Comparison of ENCODE assay signal across 16 cellular contexts in the genomic region with DNA sequence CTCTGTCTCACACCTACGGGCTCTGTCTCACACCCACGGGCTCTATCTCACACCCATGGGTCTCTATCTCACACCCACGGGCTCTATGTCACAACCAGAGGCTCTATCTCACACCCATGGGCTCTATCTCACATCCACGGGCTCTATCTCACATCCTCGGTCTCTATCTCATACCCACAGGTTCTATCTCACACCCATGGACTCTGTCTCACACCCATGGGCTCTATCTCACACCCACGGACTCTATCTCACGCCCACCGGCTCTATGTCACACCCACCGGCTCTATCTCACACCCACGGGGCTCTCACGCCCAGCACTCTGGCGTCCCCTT.
DNase-seq lines count a peak whose midpoint lies in the region; ATAC-seq, FAIRE-seq and TF ChIP-seq lines count a peak whose summit lies in the region.
"Had no signal": no experiment of that assay in that cellular context is flagged by ENCODE, and none has a peak within 500 bp of the region (broad histone marks: within the 10 kb centered on the region; RNA-seq: fewer than 3 reads in every experiment).

No MANE protein-coding gene starts in this region.

- H3K4me2 ChIP-seq in A549 (no peak overlapping the region), PC-9 (peak overlapping the region; percentile 62), osteoblast (ENCODE audit: insufficient read depth, low read length) (no peak overlapping the region)

- peaks cover 25% of the 10 kb centered on the region for H3F3A ChIP-seq in PC-9 (ENCODE audit: insufficient read depth, low read depth)

- POLR2A ChIA-PET in A549 (lab: Yijun Ruan, JAX), result no interaction called here
- POLR2A ChIA-PET in PC-9 (lab: Charles Lee; ENCODE audit: unreplicated experiment), result no interaction called here

- DNase-seq in A549 (ENCODE audit: low read depth in 1 of 2, low spot score in 1 of 2), result no peak
- DNase-seq in PC-9, result no peak
- DNase-seq in esophagus squamous epithelium (lab: John Stamatoyannopoulos, UW), result no peak
- no peak for DNase-seq in osteoblast (ENCODE audit: insufficient read length, low spot score, missing footprints)
- no peak for DNase-seq in BE2C
- no peak for DNase-seq in RCC 7860 (ENCODE audit: low spot score)
- no peak for DNase-seq in activated gamma-delta T cell treated with Interleukin-2 at 50 U/mL for 16 hours
- no peak for DNase-seq in nucleus accumbens (lab: John Stamatoyannopoulos, UW)
- DNase-seq: ACHN; CD8-positive, alpha-beta T cell; cerebellar nuclear complex; effector memory CD8-positive, alpha-beta T cell; mucosa of descending colon; MV-4-11; NCI-H1930 had no signal

- H2AFZ ChIP-seq in PC-9 (peak overlapping the region; percentile 70; the same call in 1 of the 2 replicates), osteoblast (ENCODE audit: low read length) (no peak overlapping the region)

- ATAC-seq in A549, result no peak
- ATAC-seq: activated T-helper 17 cell treated with anti-CD3 and anti-CD28 coated beads, Interleukin-2, amount 50 U/mL, for 72 hours; CD8-positive, alpha-beta T cell; effector memory CD8-positive, alpha-beta T cell; mucosa of descending colon had no signal

- no TSS peak for BruUV-seq in PC-9 (replicated peaks; lab: Mats Ljungman, UMichigan)

- no peak for TF ChIP-seq POLR2A in A549 (IDR thresholded peaks at IDR 0.05; ENCODE audit: low read length)
- no peak for TF ChIP-seq POLR2A in esophagus squamous epithelium (IDR thresholded peaks at IDR 0.05)

- H3K27ac ChIP-seq in A549 (peak overlapping the region; percentile 29 to 83; a peak in 4 of 6 replicates), PC-9 (peak overlapping the region; percentile 97), esophagus squamous epithelium (peak overlapping the region in 3 of 4 donors; percentile 13 to 47 (median 30)), osteoblast (ENCODE audit: low read depth, low read length) (peak overlapping the region; percentile 97)

- H3K4me1 ChIP-seq in A549 (peaks cover 27% of the 10 kb centered on the region), PC-9 (replicated peaks; ENCODE audit: insufficient read depth) (peaks cover 38% of the 10 kb centered on the region), esophagus squamous epithelium (peaks cover 0 to 27% (median 7%) of the 10 kb centered on the region in 3 donors), osteoblast (ENCODE audit: insufficient read depth, low read length) (peaks cover 46% of the 10 kb centered on the region), BE2C (no peaks in the 10 kb centered on the region)

- TF ChIP-seq CTCF in A549 (IDR thresholded peaks at IDR 0.05) (no peak), PC-9 (conservative IDR thresholded peaks at IDR 0.05) (no peak), esophagus squamous epithelium (IDR thresholded peaks at IDR 0.05) (no peak), osteoblast (IDR thresholded peaks at IDR 0.05; ENCODE audit: extremely low read depth, low read depth, low read length) (no peak), BE2C (IDR thresholded peaks at IDR 0.05; ENCODE audit: low read depth, low read length) (no peak)

- H3K36me3 ChIP-seq in PC-9 (ENCODE audit: low read depth) (no peaks in the 10 kb centered on the region), esophagus squamous epithelium (no peaks in the 10 kb centered on the region), osteoblast (ENCODE audit: insufficient read depth, low read length) (peaks cover 3% of the 10 kb centered on the region), BE2C (no peaks in the 10 kb centered on the region)

- TF ChIP-seq EP300 in A549 (IDR thresholded peaks at IDR 0.05), result no peak

- no peak for TF ChIP-seq RAD21 in A549 (conservative IDR thresholded peaks at IDR 0.05 in 1 of 2, IDR thresholded peaks at IDR 0.05 in 1 of 2)

- no peak for FAIRE-seq in A549 (lab: Jason Lieb, UNC)
- FAIRE-seq in RCC 7860 (lab: Jason Lieb, UNC), result no peak

- H3K9me3 ChIP-seq in A549, result no peaks in the 10 kb centered on the region
- no peaks in the 10 kb centered on the region for H3K9me3 ChIP-seq in PC-9 (ENCODE audit: insufficient read depth, low read depth)
- H3K9me3 ChIP-seq in esophagus squamous epithelium, result no peaks in the 10 kb centered on the region
- no peaks in the 10 kb centered on the region for H3K9me3 ChIP-seq in osteoblast (ENCODE audit: low read depth, low read length)
- no peaks in the 10 kb centered on the region for H3K9me3 ChIP-seq in BE2C
- H3K9me3 ChIP-seq: mucosa of descending colon had no signal

- CTCF ChIA-PET in A549 (lab: Yijun Ruan, JAX), result no interaction called here
- CTCF ChIA-PET in PC-9 (lab: Charles Lee), result no interaction called here

- H3K27me3 ChIP-seq in PC-9 (ENCODE audit: insufficient read depth, low read depth) (no peaks in the 10 kb centered on the region), esophagus squamous epithelium (no peaks in the 10 kb centered on the region), osteoblast (ENCODE audit: insufficient read depth, low read length) (no peaks in the 10 kb centered on the region), BE2C (peaks cover 13% of the 10 kb centered on the region)

- H3K9me2 ChIP-seq in PC-9 (ENCODE audit: insufficient read depth), result no peaks in the 10 kb centered on the region

- H3K4me3 ChIP-seq in A549 (no peak overlapping the region), PC-9 (no peak overlapping the region), esophagus squamous epithelium (no peak overlapping the region), osteoblast (ENCODE audit: insufficient read depth, low read length) (no peak overlapping the region), BE2C (ENCODE audit: low read depth, low read length) (no peak overlapping the region)
- H3K4me3 ChIP-seq: mucosa of descending colon had no signal

- H4K20me1 ChIP-seq in PC-9 (ENCODE audit: insufficient read depth) (no peaks in the 10 kb centered on the region), osteoblast (ENCODE audit: insufficient read depth, low read length) (no peaks in the 10 kb centered on the region)

- H3K79me2 ChIP-seq in PC-9 (ENCODE audit: low read depth) (no peaks in the 10 kb centered on the region), osteoblast (ENCODE audit: insufficient read depth, low read length) (peaks cover 44% of the 10 kb centered on the region)

- intact Hi-C loops in PC-9 (cut with micrococcal nuclease; ENCODE audit: unreplicated experiment) (no loop called here), esophagus squamous epithelium (cut with DNase I) (no loop called here)

- WGBS in A549 (ENCODE audit: missing lambda C conversion rate), result 87% methylated on average over 12 of the region's 12 CpGs
- 75 to 81% methylated on average over 12 of the region's 12 CpGs for WGBS in esophagus squamous epithelium, 2 donors

TF ChIP-seq in A549, 52 proteins besides CTCF, POLR2A, EP300 and RAD21:
- no peak for TF ChIP-seq RNF2 (IDR thresholded peaks at IDR 0.05; ENCODE audit: borderline replicate concordance, low read depth)
- no peak for TF ChIP-seq GATA3 (IDR thresholded peaks at IDR 0.05; ENCODE audit: borderline replicate concordance)

Comparison
In these comparisons a context has a peak if more than half of its experiments do, and no peak if none do; other contexts are left out.
1. H3K27ac ChIP-seq: peak in every context shown above with its lines; median percentile 97 in PC-9; 97 in osteoblast; 56 in A549; 30 in esophagus squamous epithelium.